ENCODE assay signal across 1 cellular context in the genomic region with DNA sequence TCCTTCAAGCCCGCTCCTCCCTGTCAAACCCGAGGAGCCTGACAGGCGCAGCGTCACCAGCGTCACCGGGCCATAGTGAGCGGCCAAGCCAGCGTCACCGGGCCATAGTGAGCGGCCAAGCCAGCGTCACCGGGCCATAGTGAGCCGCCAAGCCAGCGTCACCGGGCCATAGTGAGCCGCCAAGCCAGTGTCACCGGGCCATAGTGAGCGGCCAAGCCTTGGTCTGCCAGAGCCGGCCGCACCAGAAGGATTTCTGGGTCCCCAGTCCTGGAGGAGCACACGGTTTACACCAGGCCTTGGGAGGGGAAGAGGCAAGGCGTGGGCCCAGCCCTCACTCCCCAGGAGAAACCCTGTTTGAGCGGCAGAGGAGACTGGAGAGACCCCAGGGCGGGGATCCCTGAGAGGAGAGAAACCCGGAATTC.
A peak's percentile ranks its signal among the peaks of the same experiment; 100 is the strongest.
TF ChIP-seq lines count a peak whose summit lies in the region.

No MANE protein-coding gene starts in this region.

TF ChIP-seq in K562, 482 proteins besides CTCF, POLR2A, EP300 and RAD21 (continued from another document):
- TF ChIP-seq BRCA1 (IDR thresholded peaks at IDR 0.05) (no peak), BRCA1 (CRISPR knock-in tag; IDR thresholded peaks at IDR 0.05) (0 out of 2 replicates have a peak, but pooled peaks have one; percentile 33), ZNF282 (CRISPR knock-in tag; IDR thresholded peaks at IDR 0.05) (no peak)
- TF ChIP-seq, protein P1, sequence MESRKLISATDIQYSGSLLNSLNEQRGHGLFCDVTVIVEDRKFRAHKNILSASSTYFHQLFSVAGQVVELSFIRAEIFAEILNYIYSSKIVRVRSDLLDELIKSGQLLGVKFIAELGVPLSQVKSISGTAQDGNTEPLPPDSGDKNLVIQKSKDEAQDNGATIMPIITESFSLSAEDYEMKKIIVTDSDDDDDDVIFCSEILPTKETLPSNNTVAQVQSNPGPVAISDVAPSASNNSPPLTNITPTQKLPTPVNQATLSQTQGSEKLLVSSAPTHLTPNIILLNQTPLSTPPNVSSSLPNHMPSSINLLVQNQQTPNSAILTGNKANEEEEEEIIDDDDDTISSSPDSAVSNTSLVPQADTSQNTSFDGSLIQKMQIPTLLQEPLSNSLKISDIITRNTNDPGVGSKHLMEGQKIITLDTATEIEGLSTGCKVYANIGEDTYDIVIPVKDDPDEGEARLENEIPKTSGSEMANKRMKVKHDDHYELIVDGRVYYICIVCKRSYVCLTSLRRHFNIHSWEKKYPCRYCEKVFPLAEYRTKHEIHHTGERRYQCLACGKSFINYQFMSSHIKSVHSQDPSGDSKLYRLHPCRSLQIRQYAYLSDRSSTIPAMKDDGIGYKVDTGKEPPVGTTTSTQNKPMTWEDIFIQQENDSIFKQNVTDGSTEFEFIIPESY (CRISPR knock-in tag; IDR thresholded peaks at IDR 0.05) = 0 out of 2 replicates have a peak, but pooled peaks have one; percentile 52
